8 cellular contexts compared by ENCODE assay signal in the genomic region with DNA sequence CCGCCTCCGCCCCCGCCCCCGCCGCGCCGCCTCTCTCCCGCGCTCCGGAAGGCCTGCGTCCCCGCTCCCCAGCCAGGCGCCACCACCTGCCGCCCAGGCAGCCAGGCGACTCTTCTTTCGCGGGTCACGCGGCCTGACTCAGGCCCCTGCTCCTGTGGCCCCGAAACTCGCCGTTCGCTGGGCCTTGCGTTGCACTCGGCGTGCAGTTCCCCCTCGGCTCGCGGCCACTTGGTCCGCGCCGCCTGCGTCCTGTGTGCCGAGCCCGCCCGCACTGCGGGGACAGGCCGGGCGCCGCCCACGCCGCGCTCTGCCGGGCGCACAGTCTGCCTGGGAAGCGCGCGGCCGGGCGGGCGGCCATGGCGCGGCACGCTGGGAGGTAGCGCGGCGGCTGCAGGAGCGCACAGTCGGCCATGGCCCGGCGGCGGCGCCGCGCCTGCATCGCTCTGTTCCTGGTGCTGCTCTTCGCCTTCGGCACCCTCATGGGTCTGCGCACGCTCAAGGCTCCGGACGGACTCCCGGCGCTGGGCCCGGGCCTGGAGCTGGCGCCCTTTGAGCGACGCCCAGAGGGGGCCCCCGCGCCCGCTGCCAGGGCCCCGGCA. TPM values are rescaled to one million over a fixed set of nuclear protein-coding genes. Genes with fewer than 3 reads are reported as not detected.
A peak's percentile ranks its signal among the peaks of the same experiment; 100 is the strongest.
DNase-seq lines count a peak whose midpoint lies in the region; ATAC-seq and TF ChIP-seq lines count a peak whose summit lies in the region.

A gene with protein sequence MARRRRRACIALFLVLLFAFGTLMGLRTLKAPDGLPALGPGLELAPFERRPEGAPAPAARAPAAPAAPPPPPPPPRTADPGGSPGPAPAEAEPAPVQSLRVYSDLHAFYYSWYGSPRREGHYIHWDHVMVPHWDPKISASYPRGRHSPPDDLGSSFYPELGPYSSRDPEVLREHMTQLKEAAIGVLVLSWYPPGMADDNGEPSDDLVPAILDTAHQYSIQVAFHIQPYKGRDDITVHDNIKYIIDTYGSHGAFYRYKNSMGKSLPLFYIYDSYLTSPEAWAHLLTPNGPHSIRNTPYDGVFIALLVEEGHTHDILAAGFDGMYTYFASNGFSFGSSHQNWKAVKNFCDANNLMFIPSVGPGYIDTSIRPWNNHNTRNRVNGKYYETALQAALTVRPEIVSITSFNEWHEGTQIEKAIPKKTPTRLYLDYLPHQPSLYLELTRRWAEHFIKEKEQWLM (plus strand): TSS at position 75 of the 599 bp plus-strand sequence. CDS start 336 bp downstream, at position 411.

- H3K4me2 ChIP-seq in PC-9, result peak within 1 kb of the TSS; percentile 95

- ATAC-seq in GM18505 (IDR thresholded peaks at IDR 0.05; ENCODE audit: unreplicated experiment) (no peak), heart right ventricle (peak; percentile 68 to 89 (median 81)), HG03378 (IDR thresholded peaks at IDR 0.05; ENCODE audit: unreplicated experiment) (no peak)
- peak; percentile 61 for ATAC-seq in activated naive CD8-positive, alpha-beta T cell treated with anti-CD3 and anti-CD28 coated beads, Interleukin-2, amount 50 U/mL, for 24 hours

- H3K27me3 ChIP-seq in PC-9 (ENCODE audit: insufficient read depth, low read depth) (no peaks in the 10 kb centered on the region), heart right ventricle (peaks cover 0 to 47% (median 12%) of the 10 kb centered on the region in 7 donors), ovary (no peaks in the 10 kb centered on the region)

- no peak within 1 kb of the TSS for H3K27ac Mint-ChIP-seq in activated naive CD8-positive, alpha-beta T cell treated with anti-CD3 and anti-CD28 coated beads, Interleukin-2, amount 50 U/mL, for 24 hours

- no peaks in the 10 kb centered on the region for H3K9me2 ChIP-seq in PC-9 (ENCODE audit: insufficient read depth)

- no peak for TF ChIP-seq EP300 in ovary (IDR thresholded peaks at IDR 0.05)

- no peaks in the 10 kb centered on the region for H4K20me1 ChIP-seq in PC-9 (ENCODE audit: insufficient read depth)

- H3K4me3 ChIP-seq in PC-9 (peak within 1 kb of the TSS; percentile 83), heart right ventricle (peak within 1 kb of the TSS in 9 of 10 donors; percentile 48 to 67 (median 59)), ovary (peak within 1 kb of the TSS; percentile 47)

- H3K9me3 ChIP-seq in PC-9 (ENCODE audit: insufficient read depth, low read depth) (no peaks in the 10 kb centered on the region), heart right ventricle (no peaks in the 10 kb centered on the region), ovary (no peaks in the 10 kb centered on the region)

- H3K27me3 Mint-ChIP-seq in activated naive CD8-positive, alpha-beta T cell treated with anti-CD3 and anti-CD28 coated beads, Interleukin-2, amount 50 U/mL, for 24 hours, result peaks cover 32% of the 10 kb centered on the region

- DNase-seq in AG20443 (ENCODE audit: low spot score) (peak; percentile 82), HK-2 (ENCODE audit: unreplicated experiment) (peak; percentile 68), PC-9 (peak in 1 of 2 experiments; percentile 53), heart right ventricle (peak in 1 of 2 donors; percentile 42), ovary (peak in 3 of 5 donors; percentile 32 to 62 (median 51))
- peak; percentile 42 for DNase-seq in activated naive CD8-positive, alpha-beta T cell treated with anti-CD3 and anti-CD28 coated beads, Interleukin-2, amount 50 U/mL, for 24 hours

- CTCF ChIA-PET in PC-9 (lab: Charles Lee), result interaction anchor here (0.6 kb wide), 1 partner anchor 193 kb away, joined by 20 read pairs; no protein-coding TSS in a partner anchor

- H3K4me1 Mint-ChIP-seq in activated naive CD8-positive, alpha-beta T cell treated with anti-CD3 and anti-CD28 coated beads, Interleukin-2, amount 50 U/mL, for 24 hours, result peaks cover 20% of the 10 kb centered on the region

- peaks cover 24% of the 10 kb centered on the region; the same call in 1 of the 2 replicates for H3F3A ChIP-seq in PC-9 (ENCODE audit: insufficient read depth, low read depth)

- peaks cover 24% of the 10 kb centered on the region for H3K4me1 ChIP-seq in PC-9 (replicated peaks; ENCODE audit: insufficient read depth)
- H3K4me1 ChIP-seq in heart right ventricle, result peaks cover 0 to 22% (median 16%) of the 10 kb centered on the region in 9 donors
- H3K4me1 ChIP-seq in ovary (ENCODE audit: insufficient read depth), result peaks cover 5% of the 10 kb centered on the region

- no peaks in the 10 kb centered on the region for H3K9me3 Mint-ChIP-seq in activated naive CD8-positive, alpha-beta T cell treated with anti-CD3 and anti-CD28 coated beads, Interleukin-2, amount 50 U/mL, for 24 hours

- 0 out of 2 replicates have a peak, but pooled peaks cover 11% of the 10 kb centered on the region for H3K36me3 ChIP-seq in PC-9 (ENCODE audit: low read depth)
- H3K36me3 ChIP-seq in heart right ventricle, result no peaks in the 10 kb centered on the region
- no peaks in the 10 kb centered on the region for H3K36me3 ChIP-seq in ovary

- peaks cover 2% of the 10 kb centered on the region for H3K36me3 Mint-ChIP-seq in activated naive CD8-positive, alpha-beta T cell treated with anti-CD3 and anti-CD28 coated beads, Interleukin-2, amount 50 U/mL, for 24 hours (ENCODE audit: low read depth)

- POLR2A ChIA-PET in PC-9 (lab: Charles Lee; ENCODE audit: unreplicated experiment), result no interaction called here

- intact Hi-C loops in PC-9 (cut with micrococcal nuclease; ENCODE audit: unreplicated experiment) (no loop called here), heart right ventricle (cut with DNase I) (no loop called here), ovary (cut with DNase I) (no loop called here)

- TF ChIP-seq CTCF in PC-9 (conservative IDR thresholded peaks at IDR 0.05) (no peak), heart right ventricle (IDR thresholded peaks at IDR 0.05) (no peak), ovary (IDR thresholded peaks at IDR 0.05) (no peak)

- H2AFZ ChIP-seq in PC-9, result peak within 1 kb of the TSS; percentile 88

- TF ChIP-seq POLR2A in GM18505 (IDR thresholded peaks at IDR 0.05; ENCODE audit: borderline replicate concordance, extremely low read depth, insufficient read depth, insufficient read length), result peak; percentile 57
- no peak for TF ChIP-seq POLR2A in ovary (IDR thresholded peaks at IDR 0.05)

- H3K27ac ChIP-seq in PC-9 (no peak within 1 kb of the TSS), heart right ventricle (no peak within 1 kb of the TSS), ovary (no peak within 1 kb of the TSS)

- H3K79me2 ChIP-seq in PC-9 (ENCODE audit: low read depth), result peaks cover 24% of the 10 kb centered on the region

- 0% methylated on average over 46 to 80 of the region's 82 CpGs for WGBS in heart right ventricle, 2 donors
- 0 to 1% (median 0%) methylated on average over 24 to 82 of the region's 82 CpGs for WGBS in ovary, 3 donors

- BruUV-seq in PC-9 (replicated peaks; lab: Mats Ljungman, UMichigan), result no TSS peak

- H3K4me3 Mint-ChIP-seq in activated naive CD8-positive, alpha-beta T cell treated with anti-CD3 and anti-CD28 coated beads, Interleukin-2, amount 50 U/mL, for 24 hours, result peak within 1 kb of the TSS; percentile 60

RNA-seq across cellular contexts. Expression of the gene that starts here (rescaled TPM):
- 11.3 and 13.1 TPM in 2 replicates for total RNA-seq in PC-9 (2021)
- total RNA-seq in heart right ventricle, result 1 to 10 TPM in 8 of 10 donors, under 1 TPM in 2; 0.69 to 3.1 (median 1.6) TPM
- polyA plus RNA-seq in heart right ventricle, result under 1 TPM; 0.66 to 0.75 TPM
- total RNA-seq in ovary, result 1 to 10 TPM in 5 of 7 donors, under 1 TPM in 1, not detected in 1; 0.66 to 2.2 (median 1.7) TPM
- polyA plus RNA-seq in ovary, result 1 to 10 TPM in 1 of 2 donors, under 1 TPM in 1; 0.99 to 3.7 TPM

Comparison
In these comparisons a context has a peak if more than half of its experiments do, and no peak if none do; other contexts are left out.
1. ATAC-seq: peak in activated naive CD8-positive, alpha-beta T cell treated with anti-CD3 and anti-CD28 coated beads, Interleukin-2, amount 50 U/mL, for 24 hours (single experiment) and heart right ventricle (8 of 8); none in GM18505 (single experiment) and HG03378 (single experiment).
2. Peak in every context shown above with its lines, with median percentiles within 50 percentile points of each other: H3K4me3 ChIP-seq.